In the genomic region with DNA sequence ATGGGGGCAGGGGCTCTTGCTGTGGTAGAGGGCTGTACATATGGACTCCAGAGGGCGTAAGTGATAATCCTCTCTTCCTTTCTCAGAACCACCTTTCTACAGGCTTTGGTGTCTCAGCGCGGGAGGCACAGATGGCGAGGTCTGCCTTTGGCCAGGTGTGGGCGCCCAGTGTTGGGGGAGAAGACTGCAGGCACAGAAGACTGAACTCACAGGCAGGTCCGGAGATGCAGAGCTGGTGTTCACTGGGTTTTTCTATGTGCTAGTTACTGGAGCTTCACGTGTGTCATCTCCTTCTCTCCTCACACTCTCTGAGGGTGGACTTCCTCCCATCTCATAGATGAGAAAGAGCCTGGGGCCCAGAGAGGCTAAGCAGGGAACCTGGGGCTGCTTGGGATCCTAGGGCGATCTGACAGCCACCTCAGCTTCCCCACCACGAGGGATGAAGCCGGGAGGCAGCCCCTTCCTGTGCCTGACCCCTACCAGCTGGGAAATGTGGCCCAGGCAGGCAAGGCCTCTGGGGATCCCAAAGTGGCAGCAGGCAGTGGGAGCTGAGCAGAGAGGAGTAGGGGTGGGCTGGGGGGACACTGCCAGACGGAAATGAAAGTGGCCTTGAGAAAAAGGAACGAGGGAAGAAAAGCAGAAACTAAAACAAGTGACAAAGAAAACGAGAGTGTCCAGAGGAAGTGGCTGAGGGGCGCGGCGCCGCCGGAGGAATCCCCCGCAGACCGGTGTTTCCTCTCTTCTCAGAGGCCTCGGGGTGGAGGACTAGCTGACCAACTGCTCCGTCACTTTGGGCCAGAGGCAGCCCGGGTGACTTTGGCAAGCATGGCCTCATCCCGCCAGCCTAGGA, we compare ENCODE assay signal across 8 cellular contexts.
A peak's percentile ranks its signal among the peaks of the same experiment; 100 is the strongest.
DNase-seq lines count a peak whose midpoint lies in the region; ATAC-seq, FAIRE-seq and TF ChIP-seq lines count a peak whose summit lies in the region.

No MANE protein-coding gene starts in this region.

- no peaks in the 10 kb centered on the region; the same call in 1 of the 2 replicates for H3K79me2 ChIP-seq in GM12878 (ENCODE audit: control insufficient read depth, insufficient read depth, low read length)

- 1% methylated on average over 24 of the region's 24 CpGs for WGBS in GM12878 (ENCODE audit: insufficient coverage, insufficient replicate concordance, low lambda C conversion rate, missing lambda C conversion rate)

- H2AFZ ChIP-seq in GM12878 (ENCODE audit: control insufficient read depth, low read depth, low read length): peak overlapping the region; percentile 45

- peak; percentile 45; the same call in 1 of the 2 replicates for TF ChIP-seq RAD21 in GM12878 (IDR thresholded peaks at IDR 0.05; ENCODE audit: insufficient read depth, low read depth, low read length)

- CTCF ChIA-PET in GM12878 (lab: Yijun Ruan, JAX): interaction anchor here (0.5 to 5.1 kb wide), 22 partner anchors 8 to 231 kb away, joined by 3 to 31 read pairs (median 5); no protein-coding TSS in a partner anchor

- TF ChIP-seq EP300 in GM12878 (IDR thresholded peaks at IDR 0.05; ENCODE audit: borderline replicate concordance in 1 of 2, control insufficient read depth in 1 of 2, low read depth in 2 of 2, low read length in 2 of 2): peak; percentile 67 to 86

- RAD21 ChIA-PET in GM12878 (lab: Charles Lee; ENCODE audit: unreplicated experiment): interaction anchor here (0.6 to 14.9 kb wide), 31 partner anchors 8 to 228 kb away, joined by 3 to 262 read pairs (median 5); no protein-coding TSS in a partner anchor

- FAIRE-seq in GM12878 (lab: Jason Lieb, UNC): peak; percentile 70

- SMC1A ChIA-PET in GM12878 (lab: Charles Lee; ENCODE audit: uncharacterized antibody, unreplicated experiment): interaction anchor here (0.8 to 8.1 kb wide), 36 partner anchors 8 to 1346 kb away, joined by 3 to 93 read pairs (median 5); no protein-coding TSS in a partner anchor

- in situ Hi-C loops in GM12878 (cut with MboI): no loop called here

- H3K9ac ChIP-seq in GM12878 (ENCODE audit: control insufficient read depth, insufficient read depth, low read length): peak overlapping the region; percentile 77

- H3K4me1 ChIP-seq in GM12878 (ENCODE audit: control insufficient read depth, insufficient read depth, low read length): peaks cover 56% of the 10 kb centered on the region

- H3K36me3 Mint-ChIP-seq in nephron (ENCODE audit: low read depth): no peaks in the 10 kb centered on the region

- peaks cover 38% of the 10 kb centered on the region for H3K4me1 Mint-ChIP-seq in nephron

- H3K4me3 Mint-ChIP-seq in nephron: no peak overlapping the region

- H3K27me3 ChIP-seq in GM12878 (replicated peaks in 1 of 2; ENCODE audit: control insufficient read depth in 2 of 2, insufficient read depth in 2 of 2, low read length in 1 of 2): no peaks in the 10 kb centered on the region

- peak overlapping the region; percentile 54; the same call in 1 of the 2 replicates for H3K4me3 ChIP-seq in GM12878

- no peaks in the 10 kb centered on the region for H4K20me1 ChIP-seq in GM12878 (ENCODE audit: control insufficient read depth, insufficient read depth)

- H3K9me3 Mint-ChIP-seq in nephron: no peaks in the 10 kb centered on the region

- TF ChIP-seq CTCF in GM12878 (IDR thresholded peaks at IDR 0.05 in 2 of 3, conservative IDR thresholded peaks at IDR 0.05 in 1 of 3; ENCODE audit: control insufficient read depth in 2 of 3, extremely low read depth in 1 of 3, insufficient read depth in 1 of 3, low read depth in 3 of 3, low read length in 3 of 3): peak; percentile 30 to 41 (median 30); a peak in 4 of 6 replicates
- no peak for TF ChIP-seq CTCF in nephron (IDR thresholded peaks at IDR 0.05; ENCODE audit: unreplicated experiment in 3 of 3)

- POLR2A ChIA-PET in GM12878 (lab: Charles Lee): interaction anchor here (0.8 to 4.7 kb wide), 17 partner anchors 7 to 97 kb away, joined by 3 to 67 read pairs (median 4); no protein-coding TSS in a partner anchor

- peak; percentile 40 for ATAC-seq in GM21447 (IDR thresholded peaks at IDR 0.05; ENCODE audit: unreplicated experiment)
- peak; percentile 67 for ATAC-seq in GM12878
- ATAC-seq in GM21360 (IDR thresholded peaks at IDR 0.05; ENCODE audit: unreplicated experiment): no peak

- intact Hi-C loops in GM12878 (cut with micrococcal nuclease; ENCODE audit: unreplicated experiment): loop anchor here (1.0 to 10.0 kb wide), 9 partner anchors 25 to 308 kb away; no protein-coding TSS in a partner anchor

- no peaks in the 10 kb centered on the region for H3K36me3 ChIP-seq in GM12878 (ENCODE audit: control insufficient read depth in 2 of 2, insufficient read depth in 2 of 2, low read length in 1 of 2)

- peaks cover 8% of the 10 kb centered on the region for H3K27me3 Mint-ChIP-seq in nephron (ENCODE audit: low read depth)

- H3K27ac Mint-ChIP-seq in nephron: peak overlapping the region in 2 of 3 experiments; percentile 0 to 45

- DNase-seq in GDM1 (lab: John Stamatoyannopoulos, UW) (peak; percentile 55), NCI-H2171 (lab: John Stamatoyannopoulos, UW) (peak; percentile 57), GM12878 (ENCODE audit: low read depth, low spot score) (peak; percentile 74), AG08395 (ENCODE audit: low spot score) (no peak), cerebellar nuclear complex (lab: John Stamatoyannopoulos, UW) (no peak)

- H3K4me2 ChIP-seq in GM12878 (ENCODE audit: control insufficient read depth, insufficient read depth): peak overlapping the region; percentile 98

- TSS peak; percentile 44 for BruUV-seq in GM12878 (replicated peaks; lab: Mats Ljungman, UMichigan)

- H3K9me3 ChIP-seq in GM12878 (replicated peaks; ENCODE audit: control insufficient read depth, insufficient read depth, low read length): no peaks in the 10 kb centered on the region; the same call in 2 of the 3 replicates

- peak; percentile 34; the same call in 1 of the 2 replicates for TF ChIP-seq POLR2A in GM12878 (IDR thresholded peaks at IDR 0.05; ENCODE audit: low read depth, low read length)

- peak overlapping the region; percentile 93 for H3K27ac ChIP-seq in GM12878 (ENCODE audit: control insufficient read depth, insufficient read depth)

TF ChIP-seq in GM12878, 131 proteins besides CTCF, POLR2A, EP300 and RAD21 (continues in another document):
- TF ChIP-seq LARP7 (IDR thresholded peaks at IDR 0.05) (no peak), RELA (IDR thresholded peaks at IDR 0.05; ENCODE audit: borderline replicate concordance, partially characterized antibody) (peak; percentile 72), EED (IDR thresholded peaks at IDR 0.05; ENCODE audit: low read depth) (peak; percentile 85), SMAD1 (IDR thresholded peaks at IDR 0.05; ENCODE audit: low read depth, partially characterized antibody) (no peak), BCL11A (IDR thresholded peaks at IDR 0.05; ENCODE audit: low read depth, low read length) (peak; percentile 80), DPF2 (IDR thresholded peaks at IDR 0.05) (peak; percentile 89), ZNF217 (IDR thresholded peaks at IDR 0.05) (no peak), STAT3 (IDR thresholded peaks at IDR 0.05; ENCODE audit: low read depth, low read length) (no peak), CHD4 (IDR thresholded peaks at IDR 0.05) (no peak), NBN (IDR thresholded peaks at IDR 0.05) (peak; percentile 89), RUNX3 (IDR thresholded peaks at IDR 0.05; ENCODE audit: low read length) (peak; percentile 81), MYB (IDR thresholded peaks at IDR 0.05; ENCODE audit: borderline replicate concordance, low read depth, low read length) (no peak), RFX5 (IDR thresholded peaks at IDR 0.05; ENCODE audit: low read depth, low read length) (0 out of 2 replicates have a peak, but pooled peaks have one; percentile 7), PAX5 (IDR thresholded peaks at IDR 0.05; ENCODE audit: borderline replicate concordance, low read depth, low read length) (peak; percentile 71; the same call in 1 of the 2 replicates), GABPA (IDR thresholded peaks at IDR 0.05; ENCODE audit: low read depth) (no peak), YBX1 (IDR thresholded peaks at IDR 0.05) (no peak), SMC3 (IDR thresholded peaks at IDR 0.05; ENCODE audit: borderline replicate concordance, low read length) (peak; percentile 49; the same call in 1 of the 2 replicates), ZNF622 (IDR thresholded peaks at IDR 0.05) (no peak), PAX8 (IDR thresholded peaks at IDR 0.05) (no peak)
- TF ChIP-seq, protein P1, sequence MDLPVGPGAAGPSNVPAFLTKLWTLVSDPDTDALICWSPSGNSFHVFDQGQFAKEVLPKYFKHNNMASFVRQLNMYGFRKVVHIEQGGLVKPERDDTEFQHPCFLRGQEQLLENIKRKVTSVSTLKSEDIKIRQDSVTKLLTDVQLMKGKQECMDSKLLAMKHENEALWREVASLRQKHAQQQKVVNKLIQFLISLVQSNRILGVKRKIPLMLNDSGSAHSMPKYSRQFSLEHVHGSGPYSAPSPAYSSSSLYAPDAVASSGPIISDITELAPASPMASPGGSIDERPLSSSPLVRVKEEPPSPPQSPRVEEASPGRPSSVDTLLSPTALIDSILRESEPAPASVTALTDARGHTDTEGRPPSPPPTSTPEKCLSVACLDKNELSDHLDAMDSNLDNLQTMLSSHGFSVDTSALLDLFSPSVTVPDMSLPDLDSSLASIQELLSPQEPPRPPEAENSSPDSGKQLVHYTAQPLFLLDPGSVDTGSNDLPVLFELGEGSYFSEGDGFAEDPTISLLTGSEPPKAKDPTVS (IDR thresholded peaks at IDR 0.05; ENCODE audit: low read depth, low read length): no peak
- TF ChIP-seq, protein P2, sequence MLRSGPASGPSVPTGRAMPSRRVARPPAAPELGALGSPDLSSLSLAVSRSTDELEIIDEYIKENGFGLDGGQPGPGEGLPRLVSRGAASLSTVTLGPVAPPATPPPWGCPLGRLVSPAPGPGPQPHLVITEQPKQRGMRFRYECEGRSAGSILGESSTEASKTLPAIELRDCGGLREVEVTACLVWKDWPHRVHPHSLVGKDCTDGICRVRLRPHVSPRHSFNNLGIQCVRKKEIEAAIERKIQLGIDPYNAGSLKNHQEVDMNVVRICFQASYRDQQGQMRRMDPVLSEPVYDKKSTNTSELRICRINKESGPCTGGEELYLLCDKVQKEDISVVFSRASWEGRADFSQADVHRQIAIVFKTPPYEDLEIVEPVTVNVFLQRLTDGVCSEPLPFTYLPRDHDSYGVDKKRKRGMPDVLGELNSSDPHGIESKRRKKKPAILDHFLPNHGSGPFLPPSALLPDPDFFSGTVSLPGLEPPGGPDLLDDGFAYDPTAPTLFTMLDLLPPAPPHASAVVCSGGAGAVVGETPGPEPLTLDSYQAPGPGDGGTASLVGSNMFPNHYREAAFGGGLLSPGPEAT (IDR thresholded peaks at IDR 0.05; ENCODE audit: low read depth): peak; percentile 74

Comparison
In these comparisons a context has a peak if more than half of its experiments do, and no peak if none do; other contexts are left out.
1. DNase-seq: peak in GDM1 (single experiment), NCI-H2171 (single experiment) and GM12878 (single experiment); none in AG08395 (single experiment) and cerebellar nuclear complex (0 of 2).
2. CTCF ChIP-seq: peak in GM12878 (3 of 3); none in nephron (0 of 3).